In the genomic region with DNA sequence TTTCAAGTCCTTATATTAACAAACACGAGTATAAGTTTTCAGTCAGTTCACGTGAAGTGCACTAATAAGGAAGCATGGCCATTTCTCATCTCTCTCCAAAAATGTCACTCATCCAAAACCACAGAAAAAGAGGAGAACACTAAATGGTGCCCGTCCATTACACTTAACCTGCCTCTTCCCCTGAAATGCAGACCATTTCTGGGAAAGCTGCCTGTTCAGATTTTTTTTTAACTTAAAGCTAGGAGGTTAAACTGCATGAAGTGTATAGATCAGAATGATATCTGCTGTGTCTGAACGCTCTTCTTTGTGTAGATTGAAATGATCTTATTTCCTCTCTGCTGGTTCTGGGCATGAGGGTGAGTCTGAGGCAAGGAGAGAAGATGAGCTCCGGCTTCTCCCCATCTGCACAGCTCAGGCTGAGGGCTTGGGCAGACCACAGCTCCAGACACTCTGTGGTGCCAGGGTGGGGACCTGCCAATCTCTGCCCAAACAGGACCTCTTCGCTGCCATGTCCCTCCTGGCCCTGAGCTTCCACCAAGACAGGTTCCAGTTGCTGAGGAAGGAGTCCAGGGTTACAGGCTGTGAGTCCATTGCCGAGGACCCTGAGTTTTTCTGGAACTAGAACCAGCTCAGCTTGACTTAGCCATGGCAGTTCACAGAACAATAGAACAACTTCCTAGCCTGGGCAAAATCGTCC, we compare ENCODE assay signal across 13 cellular contexts.
DNase-seq lines count a peak whose midpoint lies in the region; TF ChIP-seq lines count a peak whose summit lies in the region.
"Had no signal": no experiment of that assay in that cellular context is flagged by ENCODE, and none has a peak within 500 bp of the region (broad histone marks: within the 10 kb centered on the region; RNA-seq: fewer than 3 reads in every experiment).

No MANE protein-coding gene starts in this region.

- no peaks in the 10 kb centered on the region for H3K9me3 Mint-ChIP-seq in CD14-positive monocyte
- H3K9me3 Mint-ChIP-seq: activated T-cell treated with anti-CD3 and anti-CD28 coated beads, Interleukin-2, amount 50 U/mL, for 24 hours; type B pancreatic cell had no signal

- no peaks in the 10 kb centered on the region for H4K20me1 ChIP-seq in Loucy (ENCODE audit: insufficient read depth, low read length, poor library complexity, severe bottlenecking)
- no peaks in the 10 kb centered on the region for H4K20me1 ChIP-seq in Karpas-422 (ENCODE audit: insufficient read depth, low read depth, low read length)

- peaks cover 14% of the 10 kb centered on the region for H3K4me1 Mint-ChIP-seq in CD14-positive monocyte

- TF ChIP-seq EP300 in esophagus muscularis mucosa (IDR thresholded peaks at IDR 0.05) (no peak), sigmoid colon (IDR thresholded peaks at IDR 0.05) (no peak)

- H3K4me3 ChIP-seq in Loucy (ENCODE audit: low read length, poor library complexity, severe bottlenecking) (no peak overlapping the region), esophagus muscularis mucosa (no peak overlapping the region), sigmoid colon (no peak overlapping the region), Karpas-422 (ENCODE audit: low read length) (no peak overlapping the region), MG63 (no peak overlapping the region)

- intact Hi-C loops in CD14-positive monocyte (cut with micrococcal nuclease), result no loop called here
- intact Hi-C loops in esophagus muscularis mucosa (cut with DNase I), result loop anchor here (5.0 kb wide), 1 partner anchor 33 kb away; no protein-coding TSS in a partner anchor
- intact Hi-C loops in sigmoid colon (cut with DNase I), result no loop called here
- intact Hi-C loops in posterior vena cava (cut with DNase I), result loop anchor here in 1 of 2 donors (5.0 kb wide), 1 partner anchor 33 kb away; no protein-coding TSS in a partner anchor

- H3K9me2 ChIP-seq in Loucy (replicated peaks; ENCODE audit: low read depth, low read length) (no peaks in the 10 kb centered on the region), Karpas-422 (replicated peaks; ENCODE audit: insufficient read depth, low read length) (no peaks in the 10 kb centered on the region)

- no peak overlapping the region for H3K4me3 Mint-ChIP-seq in CD14-positive monocyte
- H3K4me3 Mint-ChIP-seq: activated T-cell treated with anti-CD3 and anti-CD28 coated beads, Interleukin-2, amount 50 U/mL, for 24 hours; type B pancreatic cell had no signal

- no peaks in the 10 kb centered on the region for H3K9me3 ChIP-seq in Loucy (ENCODE audit: insufficient read depth, low read depth, low read length)
- no peaks in the 10 kb centered on the region for H3K9me3 ChIP-seq in esophagus muscularis mucosa
- no peaks in the 10 kb centered on the region for H3K9me3 ChIP-seq in sigmoid colon
- H3K9me3 ChIP-seq in Karpas-422 (ENCODE audit: low read length), result no peaks in the 10 kb centered on the region
- no peaks in the 10 kb centered on the region for H3K9me3 ChIP-seq in MG63

- H3K27ac Mint-ChIP-seq in CD14-positive monocyte, result peak overlapping the region in 2 of 7 donors; percentile 19 to 46
- H3K27ac Mint-ChIP-seq: activated T-cell treated with anti-CD3 and anti-CD28 coated beads, Interleukin-2, amount 50 U/mL, for 24 hours; type B pancreatic cell had no signal

- no peaks in the 10 kb centered on the region for H3K27me3 ChIP-seq in Loucy (ENCODE audit: insufficient read depth, low read length, poor library complexity, severe bottlenecking)
- no peaks in the 10 kb centered on the region for H3K27me3 ChIP-seq in esophagus muscularis mucosa
- no peaks in the 10 kb centered on the region for H3K27me3 ChIP-seq in sigmoid colon
- H3K27me3 ChIP-seq in Karpas-422 (ENCODE audit: low read length), result no peaks in the 10 kb centered on the region
- H3K27me3 ChIP-seq in MG63, result no peaks in the 10 kb centered on the region

- peaks cover 0 to 2% (median 0%) of the 10 kb centered on the region in 3 donors for H3K27me3 Mint-ChIP-seq in CD14-positive monocyte (ENCODE audit: low read depth in 3 of 3)
- H3K27me3 Mint-ChIP-seq: activated T-cell treated with anti-CD3 and anti-CD28 coated beads, Interleukin-2, amount 50 U/mL, for 24 hours; type B pancreatic cell had no signal

- peak overlapping the region; percentile 13 for H3K4me2 ChIP-seq in Loucy (ENCODE audit: low read depth, low read length, poor library complexity, severe bottlenecking)
- H3K4me2 ChIP-seq in Karpas-422 (ENCODE audit: low read depth, low read length, poor library complexity, severe bottlenecking), result no peak overlapping the region

- H3K36me3 ChIP-seq in Loucy (ENCODE audit: insufficient read depth, low read length) (no peaks in the 10 kb centered on the region), esophagus muscularis mucosa (peaks cover 0 to 36% (median 18%) of the 10 kb centered on the region in 4 donors), sigmoid colon (peaks cover 0 to 16% (median 9%) of the 10 kb centered on the region in 4 donors), Karpas-422 (ENCODE audit: insufficient read depth, low read length) (no peaks in the 10 kb centered on the region), MG63 (no peaks in the 10 kb centered on the region)

- no peak overlapping the region for H2AFZ ChIP-seq in Loucy (ENCODE audit: low read length)
- H2AFZ ChIP-seq in Karpas-422 (ENCODE audit: low read length), result no peak overlapping the region

- H3K79me2 ChIP-seq in Loucy (ENCODE audit: insufficient read depth, low read length) (no peaks in the 10 kb centered on the region), Karpas-422 (ENCODE audit: low read length) (no peaks in the 10 kb centered on the region)

- peaks cover 27 to 30% of the 10 kb centered on the region in 2 donors for H3K36me3 Mint-ChIP-seq in CD14-positive monocyte
- H3K36me3 Mint-ChIP-seq: type B pancreatic cell had no signal

- 29% methylated on average over 6 of the region's 8 CpGs for WGBS in esophagus muscularis mucosa
- WGBS in sigmoid colon, 2 donors, result 67 to 80% methylated on average over 8 of the region's 8 CpGs

- peaks cover 26% of the 10 kb centered on the region for H3F3A ChIP-seq in Loucy (ENCODE audit: low read depth)

- H3K9ac ChIP-seq in Loucy (ENCODE audit: low read depth, low read length, poor library complexity, severe bottlenecking) (peak overlapping the region; percentile 76), Karpas-422 (ENCODE audit: low read length) (no peak overlapping the region)

- TF ChIP-seq CTCF in CD14-positive monocyte (IDR thresholded peaks at IDR 0.05) (no peak), Loucy (conservative IDR thresholded peaks at IDR 0.05; ENCODE audit: low read length) (no peak), esophagus muscularis mucosa (IDR thresholded peaks at IDR 0.05) (no peak), sigmoid colon (IDR thresholded peaks at IDR 0.05) (no peak)

- peaks cover 72% of the 10 kb centered on the region for H3K4me1 ChIP-seq in Loucy (ENCODE audit: insufficient read depth, low read length, poor library complexity, severe bottlenecking)
- H3K4me1 ChIP-seq in esophagus muscularis mucosa, result peaks cover 84 to 100% (median 99%) of the 10 kb centered on the region in 4 donors
- H3K4me1 ChIP-seq in sigmoid colon, result peaks cover 0 to 96% (median 92%) of the 10 kb centered on the region in 4 donors
- H3K4me1 ChIP-seq in Karpas-422 (ENCODE audit: low read length), result no peaks in the 10 kb centered on the region

- H3K27ac ChIP-seq in esophagus muscularis mucosa (replicated peaks in 1 of 4) (peak overlapping the region; percentile 85 to 92 (median 92)), sigmoid colon (peak overlapping the region; percentile 84 to 92 (median 88)), Karpas-422 (ENCODE audit: low read length) (no peak overlapping the region)

- peak; percentile 29 for DNase-seq in CD14-positive monocyte (ENCODE audit: low spot score)
- DNase-seq in esophagus muscularis mucosa (ENCODE audit: extremely low spot score), result no peak
- peak; percentile 60 for DNase-seq in sigmoid colon
- no peak for DNase-seq in Karpas-422
- no peak for DNase-seq in A172 (ENCODE audit: low spot score)
- DNase-seq in MG63, result no peak
- no peak for DNase-seq in posterior vena cava (ENCODE audit: low spot score)
- DNase-seq: activated T-cell treated with anti-CD3 and anti-CD28 coated beads, Interleukin-2, amount 50 U/mL, for 24 hours; kidney glomerular epithelial cell; NCI-H226; SHP77 treated with DMSO at 0.1 percent for 48 hours had no signal

- TF ChIP-seq POLR2A in esophagus muscularis mucosa (IDR thresholded peaks at IDR 0.05; ENCODE audit: low read depth) (no peak), sigmoid colon (IDR thresholded peaks at IDR 0.05) (no peak)

Comparison
In these comparisons a context has a peak if more than half of its experiments do, and no peak if none do; other contexts are left out.
1. DNase-seq: peak in CD14-positive monocyte (single experiment) and sigmoid colon (single experiment); none in esophagus muscularis mucosa (single experiment), Karpas-422 (single experiment), A172 (single experiment), MG63 (single experiment) and posterior vena cava (single experiment).